ENCODE assay signal across 35 cellular contexts in the genomic region with DNA sequence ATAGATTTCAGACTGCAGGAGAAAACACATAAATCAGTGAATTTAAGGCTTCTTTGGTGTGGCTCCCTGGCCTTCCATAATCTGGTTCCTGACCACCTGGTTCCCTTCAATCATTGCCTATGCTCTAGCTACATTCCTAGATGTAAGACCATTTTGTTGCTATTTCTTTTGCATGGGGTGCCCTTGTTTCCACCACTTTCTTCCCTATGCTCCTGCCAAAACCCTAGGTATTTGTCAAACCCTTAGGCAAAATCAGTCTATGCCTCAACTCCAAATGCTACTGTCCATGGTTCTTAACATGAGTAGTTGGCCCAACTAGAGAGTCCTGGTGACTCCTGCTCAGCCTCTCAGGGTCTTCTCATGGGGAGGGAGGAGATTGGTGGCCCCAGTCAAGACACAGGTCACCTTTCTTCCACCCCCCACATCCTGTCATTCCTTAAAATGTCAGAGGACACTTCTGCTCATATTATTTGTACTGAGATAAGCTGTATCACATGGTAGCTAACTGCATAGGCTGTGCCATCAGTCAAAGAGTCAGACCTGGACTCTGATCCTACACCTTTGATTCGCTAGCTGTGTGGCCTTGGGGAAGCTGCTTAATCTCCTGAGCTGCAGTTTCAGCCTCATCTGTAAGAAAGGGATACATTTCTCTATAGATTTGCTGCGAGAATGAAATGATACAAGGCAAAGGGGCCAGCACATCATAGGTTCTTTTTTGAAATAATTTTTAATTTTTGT. TPM values are rescaled to one million over a fixed set of nuclear protein-coding genes. Genes with fewer than 3 reads are reported as not detected.
"Had no signal": no experiment of that assay in that cellular context is flagged by ENCODE, and none has a peak within 500 bp of the region (broad histone marks: within the 10 kb centered on the region; RNA-seq: fewer than 3 reads in every experiment).

No MANE protein-coding gene starts in this region.

- H3K27me3 ChIP-seq: esophagus squamous epithelium, heart right ventricle, stomach, thyroid gland, vagina had no signal

- H3K79me2 ChIP-seq: parathyroid adenoma had no signal

- H3K4me1 ChIP-seq: esophagus squamous epithelium, heart right ventricle, parathyroid adenoma, stomach, thyroid gland, vagina had no signal

- H3K27me3 Mint-ChIP-seq: effector memory CD8-positive, alpha-beta T cell had no signal

- H3K36me3 Mint-ChIP-seq: immature natural killer cell; memory B cell; natural killer cell treated with Interleukin-12 subunit alpha and Interleukin-12 subunit beta and Interleukin-15 and Interleukin-18, amount 100 ng/mL, for 72 hours; stimulated activated effector memory CD8-positive, alpha-beta T cell treated with anti-CD3 and anti-CD28 coated beads, Interleukin-12 subunit alpha, Interleukin-12 subunit beta, amount 100 ng/mL, for 72 hours had no signal

- H3K9me3 ChIP-seq: esophagus squamous epithelium, heart right ventricle, stomach, thyroid gland, vagina had no signal

- H3K27ac ChIP-seq: esophagus squamous epithelium, heart right ventricle, parathyroid adenoma, stomach, thyroid gland, vagina had no signal

- H3K36me3 ChIP-seq: esophagus squamous epithelium, heart right ventricle, stomach, thyroid gland, vagina had no signal

- DNase-seq: cortex of kidney; effector memory CD8-positive, alpha-beta T cell; erythroblast; esophagus squamous epithelium; foreskin melanocyte; glutamatergic neuron; heart right ventricle; hypothalamus; immature natural killer cell; islet precursor cell; kidney glomerular epithelial cell; left colon; left ventricle myocardium superior; stimulated activated CD4-positive, alpha-beta T cell treated with anti-CD3 and anti-CD28 coated beads, Interleukin-2, amount 100 ng/mL, for 24 hours; stimulated activated CD4-positive, alpha-beta T cell treated with anti-CD3 and anti-CD28 coated beads, Interleukin-4, amount 100 ng/mL, for 24 hours; stimulated activated naive CD4-positive, alpha-beta T cell treated with Interleukin-2 at 50 U/mL for 16 hours; stomach; thyroid gland; trophoblast cell had no signal

- H3K4me1 Mint-ChIP-seq: immature natural killer cell; memory B cell; neural crest cell; stimulated activated effector memory CD8-positive, alpha-beta T cell treated with anti-CD3 and anti-CD28 coated beads, Interleukin-12 subunit alpha, Interleukin-12 subunit beta, amount 100 ng/mL, for 72 hours had no signal

- H3K4me3 Mint-ChIP-seq: effector memory CD8-positive, alpha-beta T cell; immature natural killer cell; memory B cell; natural killer cell treated with Interleukin-12 subunit alpha and Interleukin-12 subunit beta and Interleukin-15 and Interleukin-18, amount 100 ng/mL, for 72 hours; neural crest cell; stimulated activated effector memory CD8-positive, alpha-beta T cell treated with anti-CD3 and anti-CD28 coated beads, Interleukin-12 subunit alpha, Interleukin-12 subunit beta, amount 100 ng/mL, for 72 hours had no signal

- ATAC-seq: effector memory CD8-positive, alpha-beta T cell; heart right ventricle; left colon; left ventricle myocardium superior; natural killer cell treated with Interleukin-12 subunit alpha and Interleukin-12 subunit beta and Interleukin-15 and Interleukin-18, amount 100 ng/mL, for 72 hours; sciatic nerve; stimulated activated effector memory CD8-positive, alpha-beta T cell treated with anti-CD3 and anti-CD28 coated beads, Interleukin-12 subunit alpha, Interleukin-12 subunit beta, amount 100 ng/mL, for 72 hours had no signal

- H3K4me3 ChIP-seq: esophagus squamous epithelium, heart right ventricle, lung, stomach, thyroid gland, vagina had no signal

- H3K9me3 Mint-ChIP-seq: effector memory CD8-positive, alpha-beta T cell; memory B cell had no signal

- H2AFZ ChIP-seq: parathyroid adenoma had no signal

- FAIRE-seq: endometrium had no signal

- H3K27ac Mint-ChIP-seq: effector memory CD8-positive, alpha-beta T cell; memory B cell; natural killer cell treated with Interleukin-12 subunit alpha and Interleukin-12 subunit beta and Interleukin-15 and Interleukin-18, amount 100 ng/mL, for 72 hours; progenitor cell of endocrine pancreas; stimulated activated effector memory CD8-positive, alpha-beta T cell treated with anti-CD3 and anti-CD28 coated beads, Interleukin-12 subunit alpha, Interleukin-12 subunit beta, amount 100 ng/mL, for 72 hours had no signal

RNA-seq across cellular contexts. Expression of a gene that starts 15.0 kb away (rescaled TPM):
- total RNA-seq: mononuclear cell; natural killer cell treated with Interleukin-12 subunit alpha and Interleukin-12 subunit beta and Interleukin-15 and Interleukin-18, amount 100 ng/mL, for 72 hours; neural crest cell; progenitor cell of endocrine pancreas had no signal
- polyA plus RNA-seq: immature natural killer cell had no signal

RNA-seq across cellular contexts. Expression of a gene that starts 19.8 kb away (rescaled TPM):
- total RNA-seq: dermis microvascular lymphatic vessel endothelial cell; esophagus squamous epithelium; heart right ventricle; left colon; left ventricle myocardium superior; lung; mononuclear cell; natural killer cell treated with Interleukin-12 subunit alpha and Interleukin-12 subunit beta and Interleukin-15 and Interleukin-18, amount 100 ng/mL, for 72 hours; neural crest cell; osteoblast; progenitor cell of endocrine pancreas; sciatic nerve; subcutaneous adipose tissue; temporal lobe; thyroid gland; ureter; vagina had no signal
- polyA plus RNA-seq: heart right ventricle, immature natural killer cell, lung had no signal

RNA-seq across cellular contexts. Expression of a gene that starts 27.0 kb away (rescaled TPM):
- total RNA-seq: esophagus squamous epithelium; heart right ventricle; left colon; left ventricle myocardium superior; lung; mononuclear cell; natural killer cell treated with Interleukin-12 subunit alpha and Interleukin-12 subunit beta and Interleukin-15 and Interleukin-18, amount 100 ng/mL, for 72 hours; neural crest cell; osteoblast; progenitor cell of endocrine pancreas; sciatic nerve; stomach; temporal lobe; ureter; vagina had no signal
- polyA plus RNA-seq: heart right ventricle, immature natural killer cell had no signal
